Comparison of ENCODE assay signal across 1 cellular context in genomic region chr19:1860821-1861598, GRCh38.
TF ChIP-seq lines count a peak whose summit lies in the region.

No MANE protein-coding gene starts in this region.

TF ChIP-seq in H1, 55 proteins besides CTCF, POLR2A, EP300 and RAD21:
- no peak for TF ChIP-seq EGR1 (IDR thresholded peaks at IDR 0.05; ENCODE audit: borderline replicate concordance, low read depth, low read length)
- no peak for TF ChIP-seq RNF2 (IDR thresholded peaks at IDR 0.05; ENCODE audit: borderline replicate concordance, low read depth, low read length, missing control alignments, poor library complexity, severe bottlenecking)
- no peak for TF ChIP-seq E2F6 (IDR thresholded peaks at IDR 0.05)
- TF ChIP-seq KDM5A (IDR thresholded peaks at IDR 0.05; ENCODE audit: low read length): no peak
- no peak for TF ChIP-seq ATF2 (IDR thresholded peaks at IDR 0.05; ENCODE audit: low read length)
- TF ChIP-seq NANOG (IDR thresholded peaks at IDR 0.05; ENCODE audit: insufficient read depth, low read depth, low read length, poor library complexity, severe bottlenecking): no peak
- TF ChIP-seq MAFK (IDR thresholded peaks at IDR 0.05; ENCODE audit: low read depth, low read length): no peak
- TF ChIP-seq JUN (IDR thresholded peaks at IDR 0.05; ENCODE audit: low read depth, low read length): no peak
- no peak for TF ChIP-seq CBX5 (IDR thresholded peaks at IDR 0.05; ENCODE audit: low read depth, low read length)
- no peak for TF ChIP-seq ATF3 (IDR thresholded peaks at IDR 0.05; ENCODE audit: insufficient read depth, low read depth, low read length)
- TF ChIP-seq ASH2L (IDR thresholded peaks at IDR 0.05; ENCODE audit: low read length): no peak
